In the genomic region with DNA sequence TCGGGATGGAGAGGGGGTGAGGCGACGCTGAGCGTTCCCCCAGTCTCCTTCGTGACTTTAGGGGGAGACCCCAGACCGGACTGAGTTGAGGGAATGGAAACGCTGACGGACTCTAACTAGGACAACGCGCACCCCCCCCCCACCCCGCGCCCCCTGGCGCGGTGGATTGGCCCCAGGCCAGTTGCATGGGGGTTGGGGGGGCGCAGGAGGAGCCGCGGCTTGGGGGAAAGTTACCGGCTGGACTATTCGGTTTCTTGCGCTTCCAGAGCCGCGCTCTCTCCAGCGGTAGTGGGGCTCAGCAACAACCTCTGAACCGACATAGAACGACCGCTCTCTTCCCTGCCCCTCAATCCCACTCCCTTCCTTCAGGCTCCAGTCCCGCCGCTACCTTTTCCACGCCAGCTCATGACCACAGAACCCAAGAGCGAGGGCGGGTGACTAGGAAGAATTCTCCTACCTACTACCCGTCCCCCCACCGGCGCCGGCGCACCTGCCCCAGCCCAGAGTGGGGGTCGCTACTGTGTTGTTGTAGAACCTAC, we compare ENCODE assay signal across 6 cellular contexts. TPM values are rescaled to one million over a fixed set of nuclear protein-coding genes. Genes with fewer than 3 reads are reported as not detected.
DNase-seq lines count a peak whose midpoint lies in the region; ATAC-seq and TF ChIP-seq lines count a peak whose summit lies in the region.

No MANE protein-coding gene starts in this region.

- H3K9ac ChIP-seq in mucosa of stomach (ENCODE audit: low read length) = peak overlapping the region; percentile 99

- H3K27me3 ChIP-seq in ascending aorta (no peaks in the 10 kb centered on the region), mucosa of stomach (ENCODE audit: control insufficient read depth, insufficient read depth, low read length) (no peaks in the 10 kb centered on the region)

- H3K36me3 Mint-ChIP-seq in activated CD4-positive, alpha-beta T cell treated with anti-CD3 and anti-CD28 coated beads, Interleukin-2, amount 10 ng/mL, durations not matched to agents 24 days and 14 days (ENCODE audit: low read depth) = peaks cover 20% of the 10 kb centered on the region

- peaks cover 25 to 55% of the 10 kb centered on the region in 2 donors for H3K4me1 ChIP-seq in ascending aorta
- peaks cover 58% of the 10 kb centered on the region for H3K4me1 ChIP-seq in mucosa of stomach (ENCODE audit: control insufficient read depth, insufficient read depth, low read length)

- H3K4me3 ChIP-seq in ascending aorta (peak overlapping the region; percentile 92 to 94), mucosa of stomach (ENCODE audit: low read length) (peak overlapping the region; percentile 99)

- H3K4me1 Mint-ChIP-seq in activated CD4-positive, alpha-beta T cell treated with anti-CD3 and anti-CD28 coated beads, Interleukin-2, amount 10 ng/mL, durations not matched to agents 24 days and 14 days = peaks cover 54% of the 10 kb centered on the region

- H3K27me3 Mint-ChIP-seq in activated CD4-positive, alpha-beta T cell treated with anti-CD3 and anti-CD28 coated beads, Interleukin-2, amount 10 ng/mL, durations not matched to agents 24 days and 14 days = no peaks in the 10 kb centered on the region

- peak; percentile 75 for DNase-seq in activated CD4-positive, alpha-beta T cell treated with anti-CD3 and anti-CD28 coated beads, Interleukin-2, amount 10 ng/mL, durations not matched to agents 24 days and 14 days
- DNase-seq in activated CD4-positive, alpha-beta T cell treated with anti-CD3 and anti-CD28 coated beads, Interleukin-2, amount 50 U/mL, for 4 hours = no peak
- DNase-seq in ascending aorta (ENCODE audit: low spot score in 2 of 2) (peak in 1 of 2 donors; percentile 79), SW 1271 (lab: John Stamatoyannopoulos, UW) (no peak)

- intact Hi-C loops in activated CD4-positive, alpha-beta T cell treated with anti-CD3 and anti-CD28 coated beads, Interleukin-2, amount 10 ng/mL, durations not matched to agents 24 days and 14 days (cut with micrococcal nuclease) = loop anchor here (2.0 to 5.0 kb wide), 4 partner anchors 59 to 189 kb away; partner anchors contain the start of genes EFNA4 and SLC50A1
- intact Hi-C loops in ascending aorta (cut with DNase I) = loop anchor here (2.0 to 5.0 kb wide), 4 partner anchors 48 to 959 kb away; partner anchors contain the start of genes ADAM15, ATP8B2 and SLC50A1

- no peaks in the 10 kb centered on the region for H3K9me3 ChIP-seq in ascending aorta
- no peaks in the 10 kb centered on the region for H3K9me3 ChIP-seq in mucosa of stomach (ENCODE audit: control insufficient read depth, low read length)

- no peaks in the 10 kb centered on the region for H3K36me3 ChIP-seq in ascending aorta
- H3K36me3 ChIP-seq in mucosa of stomach (ENCODE audit: control insufficient read depth, insufficient read depth, low read length) = no peaks in the 10 kb centered on the region

- no peak for TF ChIP-seq CTCF in ascending aorta (IDR thresholded peaks at IDR 0.05)

- H3K27ac Mint-ChIP-seq in activated CD4-positive, alpha-beta T cell treated with anti-CD3 and anti-CD28 coated beads, Interleukin-2, amount 10 ng/mL, durations not matched to agents 24 days and 14 days = peak overlapping the region; percentile 96

- ATAC-seq in GM21367 (IDR thresholded peaks at IDR 0.05; ENCODE audit: unreplicated experiment) = no peak

- H3K9me3 Mint-ChIP-seq in activated CD4-positive, alpha-beta T cell treated with anti-CD3 and anti-CD28 coated beads, Interleukin-2, amount 10 ng/mL, durations not matched to agents 24 days and 14 days = no peaks in the 10 kb centered on the region

- peak overlapping the region; percentile 97 to 98 for H3K27ac ChIP-seq in ascending aorta

- peak overlapping the region; percentile 99 for H3K4me3 Mint-ChIP-seq in activated CD4-positive, alpha-beta T cell treated with anti-CD3 and anti-CD28 coated beads, Interleukin-2, amount 10 ng/mL, durations not matched to agents 24 days and 14 days

RNA-seq across cellular contexts. Expression of gene ZBTB7B, which starts 0.7 kb away (rescaled TPM):
- total RNA-seq in activated CD4-positive, alpha-beta T cell treated with anti-CD3 and anti-CD28 coated beads, Interleukin-2, amount 10 ng/mL, durations not matched to agents 24 days and 14 days = 145 and 150 TPM in 2 replicates
- total RNA-seq in ascending aorta = 83.1 TPM

RNA-seq across cellular contexts. Expression of gene LENEP, which starts 9.9 kb away (rescaled TPM):
- total RNA-seq in activated CD4-positive, alpha-beta T cell treated with anti-CD3 and anti-CD28 coated beads, Interleukin-2, amount 10 ng/mL, durations not matched to agents 24 days and 14 days = 0.79 and 1.4 TPM in 2 replicates
- total RNA-seq in ascending aorta = not detected

RNA-seq across cellular contexts. Expression of gene FLAD1, which starts 20.2 kb away (rescaled TPM):
- 69.9 and 71.8 TPM in 2 replicates for total RNA-seq in activated CD4-positive, alpha-beta T cell treated with anti-CD3 and anti-CD28 coated beads, Interleukin-2, amount 10 ng/mL, durations not matched to agents 24 days and 14 days
- total RNA-seq in ascending aorta = 31.2 TPM

RNA-seq across cellular contexts. Expression of gene CKS1B, which starts 28.8 kb away (rescaled TPM):
- total RNA-seq in activated CD4-positive, alpha-beta T cell treated with anti-CD3 and anti-CD28 coated beads, Interleukin-2, amount 10 ng/mL, durations not matched to agents 24 days and 14 days = 179 and 181 TPM in 2 replicates
- 40.4 TPM for total RNA-seq in ascending aorta

RNA-seq across cellular contexts. Expression of gene DCST2, which starts 30.3 kb away (rescaled TPM):
- total RNA-seq in activated CD4-positive, alpha-beta T cell treated with anti-CD3 and anti-CD28 coated beads, Interleukin-2, amount 10 ng/mL, durations not matched to agents 24 days and 14 days = 0.16 TPM in 1 of 2 replicates, not detected in the other
- total RNA-seq in ascending aorta = 0.64 TPM
